ENCODE assay signal across 17 cellular contexts in the genomic region with DNA sequence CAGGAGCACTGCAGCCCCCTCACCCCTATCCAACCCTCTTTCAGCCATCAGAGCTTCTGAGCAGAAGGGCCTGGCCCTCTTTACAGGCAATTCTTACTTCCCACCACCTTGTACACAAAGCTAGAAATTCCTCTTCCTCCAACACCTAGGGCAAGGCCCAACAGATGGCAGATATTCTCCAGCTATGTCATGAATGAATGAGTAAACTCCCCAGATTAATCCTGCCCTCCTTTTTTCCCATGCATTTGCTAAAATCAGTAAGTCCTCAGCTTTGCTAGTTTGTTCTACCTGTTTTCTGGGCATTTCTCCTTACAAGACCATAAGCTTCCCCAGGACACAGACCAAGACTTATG. TPM values are rescaled to one million over a fixed set of nuclear protein-coding genes. Genes with fewer than 3 reads are reported as not detected.
A peak's percentile ranks its signal among the peaks of the same experiment; 100 is the strongest.
DNase-seq lines count a peak whose midpoint lies in the region; ATAC-seq and TF ChIP-seq lines count a peak whose summit lies in the region.
"Had no signal": no experiment of that assay in that cellular context is flagged by ENCODE, and none has a peak within 500 bp of the region (broad histone marks: within the 10 kb centered on the region; RNA-seq: fewer than 3 reads in every experiment).

No MANE protein-coding gene starts in this region.

- no peaks in the 10 kb centered on the region for H3K9me3 ChIP-seq in BLaER1 treated with 17β-estradiol and CSF1 and Interleukin-3, amounts not matched to agents 10 nM and 100 nM (replicated peaks in 1 of 11)
- H3K9me3 ChIP-seq: heart right ventricle had no signal

- H3K4me3 ChIP-seq in BLaER1 treated with 17β-estradiol and CSF1 and Interleukin-3, amounts not matched to agents 10 nM and 100 nM, result peak overlapping the region in 1 of 10 experiments; percentile 0; a peak in 3 of 20 replicates
- H3K4me3 ChIP-seq: heart right ventricle had no signal

- no peak for ATAC-seq in WTC11
- ATAC-seq: activated CD8-positive, alpha-beta memory T cell treated with anti-CD3 and anti-CD28 coated beads, Interleukin-2, amount 10 ng/mL, durations not matched to agents 7 days and 5 days; heart right ventricle had no signal

- H4K20me1 ChIP-seq in BLaER1 treated with 17β-estradiol and CSF1 and Interleukin-3, amounts not matched to agents 10 nM and 100 nM, result peaks cover 0 to 55% (median 0%) of the 10 kb centered on the region in 11 experiments; a peak in 6 of 22 replicates

- H3K4me1 ChIP-seq in BLaER1 treated with 17β-estradiol and CSF1 and Interleukin-3, amounts not matched to agents 10 nM and 100 nM, result peaks cover 79 to 100% (median 97%) of the 10 kb centered on the region in 10 experiments

- H3K4me3 Mint-ChIP-seq in chondrocyte (ENCODE audit: unreplicated experiment), result no peak overlapping the region
- H3K4me3 Mint-ChIP-seq in nephron, result no peak overlapping the region
- no peak overlapping the region for H3K4me3 Mint-ChIP-seq in WTC11
- H3K4me3 Mint-ChIP-seq: activated CD8-positive, alpha-beta memory T cell treated with anti-CD3 and anti-CD28 coated beads, Interleukin-2, amount 10 ng/mL, durations not matched to agents 7 days and 5 days; endodermal cell had no signal

- CTCF ChIA-PET in WTC11 (lab: Charles Lee), result interaction anchor here (0.9 to 4.4 kb wide), 11 partner anchors 10 to 129 kb away, joined by 3 to 18 read pairs (median 5); partner anchors contain the start of gene CUEDC1

- peak overlapping the region; percentile 75 to 100 (median 99); a peak in 21 of 22 replicates for H3K4me2 ChIP-seq in BLaER1 treated with 17β-estradiol and CSF1 and Interleukin-3, amounts not matched to agents 10 nM and 100 nM

- peaks cover 0 to 12% (median 0%) of the 10 kb centered on the region in 11 experiments; a peak in 2 of 22 replicates for H3K36me3 ChIP-seq in BLaER1 treated with 17β-estradiol and CSF1 and Interleukin-3, amounts not matched to agents 10 nM and 100 nM

- H3K4me1 Mint-ChIP-seq in chondrocyte (ENCODE audit: low read depth) (peaks cover 55% of the 10 kb centered on the region), nephron (peaks cover 66% of the 10 kb centered on the region), WTC11 (peaks cover 52% of the 10 kb centered on the region)

- H3K36me3 Mint-ChIP-seq in chondrocyte (ENCODE audit: low read depth), result peaks cover 19% of the 10 kb centered on the region
- H3K36me3 Mint-ChIP-seq in nephron (ENCODE audit: low read depth), result peaks cover 26% of the 10 kb centered on the region
- no peaks in the 10 kb centered on the region; the same call in 1 of the 2 replicates for H3K36me3 Mint-ChIP-seq in WTC11
- H3K36me3 Mint-ChIP-seq: activated CD8-positive, alpha-beta memory T cell treated with anti-CD3 and anti-CD28 coated beads, Interleukin-2, amount 10 ng/mL, durations not matched to agents 7 days and 5 days had no signal

- no peaks in the 10 kb centered on the region for H3K27me3 Mint-ChIP-seq in chondrocyte (ENCODE audit: low read depth)
- H3K27me3 Mint-ChIP-seq in nephron (ENCODE audit: low read depth), result peaks cover 6% of the 10 kb centered on the region
- H3K27me3 Mint-ChIP-seq in WTC11 (ENCODE audit: low read depth), result no peaks in the 10 kb centered on the region

- TF ChIP-seq CTCF in chondrocyte (IDR thresholded peaks at IDR 0.05), result no peak
- TF ChIP-seq CTCF in nephron (IDR thresholded peaks at IDR 0.05; ENCODE audit: unreplicated experiment in 3 of 3), result no peak
- TF ChIP-seq CTCF in WTC11 (IDR thresholded peaks at IDR 0.05), result no peak

- H3K27ac Mint-ChIP-seq in chondrocyte (ENCODE audit: unreplicated experiment), result peak overlapping the region; percentile 79
- peak overlapping the region; percentile 15 to 69 (median 51) for H3K27ac Mint-ChIP-seq in nephron
- H3K27ac Mint-ChIP-seq in WTC11, result no peak overlapping the region
- H3K27ac Mint-ChIP-seq: activated CD8-positive, alpha-beta memory T cell treated with anti-CD3 and anti-CD28 coated beads, Interleukin-2, amount 10 ng/mL, durations not matched to agents 7 days and 5 days; endodermal cell had no signal

- H3K9ac ChIP-seq in BLaER1 treated with 17β-estradiol and CSF1 and Interleukin-3, amounts not matched to agents 10 nM and 100 nM, result peak overlapping the region in 5 of 11 experiments; percentile 79 to 88 (median 84); a peak in 10 of 22 replicates
- H3K9ac ChIP-seq: parathyroid adenoma had no signal

- POLR2A ChIA-PET in WTC11 (lab: Charles Lee), result no interaction called here

- H3K27me3 ChIP-seq in BLaER1 treated with 17β-estradiol and CSF1 and Interleukin-3, amounts not matched to agents 10 nM and 100 nM, result peaks cover 0 to 4% (median 0%) of the 10 kb centered on the region in 11 experiments; a peak in 1 of 22 replicates
- H3K27me3 ChIP-seq: heart right ventricle had no signal

- peak overlapping the region in 7 of 11 experiments; percentile 84 to 97 (median 94); a peak in 15 of 22 replicates for H3K27ac ChIP-seq in BLaER1 treated with 17β-estradiol and CSF1 and Interleukin-3, amounts not matched to agents 10 nM and 100 nM
- H3K27ac ChIP-seq: heart right ventricle, parathyroid adenoma, VCaP had no signal

- DNase-seq in M059J (ENCODE audit: low read depth), result peak; percentile 49
- no peak for DNase-seq in chondrocyte (ENCODE audit: low spot score)
- no peak for DNase-seq in activated effector memory CD4-positive, alpha-beta T cell treated with anti-CD3 and anti-CD28 coated beads, Interleukin-2, amount 50 U/mL, for 16 hours
- DNase-seq in globus pallidus (ENCODE audit: low spot score), result no peak
- DNase-seq in amniotic stem cell (lab: John Stamatoyannopoulos, UW), result no peak
- no peak for DNase-seq in WTC11 (ENCODE audit: low spot score)
- DNase-seq: activated CD8-positive, alpha-beta memory T cell treated with anti-CD3 and anti-CD28 coated beads, Interleukin-2, amount 10 ng/mL, durations not matched to agents 7 days and 5 days; activated naive CD4-positive, alpha-beta T cell treated with Interleukin-2 at 50 U/mL for 16 hours; DMS79; endodermal cell; NCI-H1092; SW 1271 had no signal

- H3K9me3 Mint-ChIP-seq in chondrocyte (ENCODE audit: low read depth) (no peaks in the 10 kb centered on the region), nephron (no peaks in the 10 kb centered on the region), WTC11 (no peaks in the 10 kb centered on the region)

TF ChIP-seq in WTC11, 78 proteins besides CTCF, POLR2A, EP300 and RAD21:
- no peak for TF ChIP-seq OVOL2 (CRISPR knock-in tag; IDR thresholded peaks at IDR 0.05; ENCODE audit: borderline replicate concordance)

RNA-seq across cellular contexts. Expression of gene MRPS23, which starts 20.4 kb away (rescaled TPM):
- 25.8 and 31.8 TPM in 2 replicates for total RNA-seq in M059J (2014; rRNA removed; shearing (Covaris generic))
- total RNA-seq in chondrocyte (30.3 to 33.3 TPM (median 33.1 TPM) in 3 replicates), WTC11 (2021) (57.9 to 65.3 TPM (median 58.1 TPM) in 3 replicates)
